ENCODE assay signal across 2 cellular contexts in genomic region chr12:15770581-15770980, GRCh38.
TF ChIP-seq lines count a peak whose summit lies in the region.

No MANE protein-coding gene starts in this region.

TF ChIP-seq in GM23338, 12 proteins besides CTCF, POLR2A, EP300 and RAD21:
- TF ChIP-seq REST (IDR thresholded peaks at IDR 0.05; ENCODE audit: unreplicated experiment) (no peak), NANOG (IDR thresholded peaks at IDR 0.05; ENCODE audit: borderline replicate concordance) (no peak), ETS1 (IDR thresholded peaks at IDR 0.05) (no peak), JUNB (IDR thresholded peaks at IDR 0.05; ENCODE audit: unreplicated experiment) (no peak), ZNF462 (CRISPR knock-in tag; IDR thresholded peaks at IDR 0.05) (no peak), EZH2phosphoT487 (IDR thresholded peaks at IDR 0.05; ENCODE audit: unreplicated experiment) (no peak), STAT1 (IDR thresholded peaks at IDR 0.05; ENCODE audit: unreplicated experiment) (no peak), EZH2 (IDR thresholded peaks at IDR 0.05; ENCODE audit: low read depth, unreplicated experiment) (no peak), POLR2AphosphoS5 (IDR thresholded peaks at IDR 0.05; ENCODE audit: low read depth) (no peak), ZNF114 (CRISPR knock-in tag; IDR thresholded peaks at IDR 0.05) (no peak), ZNF331 (CRISPR knock-in tag; IDR thresholded peaks at IDR 0.05; ENCODE audit: low read depth) (no peak), CREB1 (CRISPR knock-in tag; IDR thresholded peaks at IDR 0.05; ENCODE audit: low read depth) (no peak)
TF ChIP-seq in GM23338: peak in this region for 0.

TF ChIP-seq in GM12878, 131 proteins besides CTCF, POLR2A, EP300 and RAD21:
- TF ChIP-seq SKIL (IDR thresholded peaks at IDR 0.05; ENCODE audit: low read depth, poor library complexity, severe bottlenecking) (no peak), E2F8 (IDR thresholded peaks at IDR 0.05; ENCODE audit: low read depth, partially characterized antibody) (no peak), EED (IDR thresholded peaks at IDR 0.05; ENCODE audit: low read depth) (no peak), CHD1 (IDR thresholded peaks at IDR 0.05; ENCODE audit: low read depth, low read length) (no peak), CREM (IDR thresholded peaks at IDR 0.05; ENCODE audit: low read depth) (no peak), PAX8 (IDR thresholded peaks at IDR 0.05) (no peak), SIN3A (IDR thresholded peaks at IDR 0.05; ENCODE audit: low read depth, low read length) (no peak), SRF (IDR thresholded peaks at IDR 0.05; ENCODE audit: low read depth in 2 of 2, low read length in 2 of 2) (no peak), NR2C1 (IDR thresholded peaks at IDR 0.05) (no peak), SREBF1 (IDR thresholded peaks at IDR 0.05; ENCODE audit: low read length) (no peak), HDAC2 (IDR thresholded peaks at IDR 0.05) (no peak), ZNF217 (IDR thresholded peaks at IDR 0.05) (no peak), SIX5 (IDR thresholded peaks at IDR 0.05; ENCODE audit: low read depth, low read length, severe bottlenecking) (no peak), SMARCA5 (IDR thresholded peaks at IDR 0.05) (no peak), WRNIP1 (IDR thresholded peaks at IDR 0.05; ENCODE audit: borderline replicate concordance, low read depth, low read length) (no peak), SMAD5 (IDR thresholded peaks at IDR 0.05; ENCODE audit: low read depth) (no peak)
TF ChIP-seq in GM12878: peak in this region for 0.
